Comparison of ENCODE assay signal across 1 cellular context in the genomic region with DNA sequence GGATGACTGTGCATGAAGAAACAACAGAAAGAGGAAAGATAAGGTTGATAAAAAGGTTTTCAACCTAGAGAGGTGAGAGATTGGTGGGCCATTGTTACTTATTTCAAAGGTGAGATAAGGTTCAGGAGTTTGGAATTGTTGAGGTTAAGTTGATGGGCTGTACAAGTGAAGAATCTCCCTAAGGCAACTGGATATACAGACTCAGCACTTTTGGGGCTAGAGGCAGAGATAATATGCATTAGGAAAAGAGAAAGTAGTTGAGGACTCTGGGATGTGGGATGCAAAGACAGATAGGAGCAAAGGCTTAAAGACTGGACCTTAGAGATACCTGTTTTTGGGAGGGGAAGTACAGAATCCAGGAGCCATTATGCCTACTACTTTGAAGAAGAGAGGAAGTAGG.
A peak's percentile ranks its signal among the peaks of the same experiment; 100 is the strongest.
TF ChIP-seq lines count a peak whose summit lies in the region.

No MANE protein-coding gene starts in this region.

TF ChIP-seq in K562, 482 proteins besides CTCF, POLR2A, EP300 and RAD21:
- TF ChIP-seq RFX7 (CRISPR knock-in tag; IDR thresholded peaks at IDR 0.05) (no peak), C11orf30 (IDR thresholded peaks at IDR 0.05; ENCODE audit: low read depth) (peak; percentile 86), TAL1 (IDR thresholded peaks at IDR 0.05) (0 out of 2 replicates have a peak, but pooled peaks have one; percentile 4), ARID1B (IDR thresholded peaks at IDR 0.05) (peak; percentile 41), CBFA2T3 (IDR thresholded peaks at IDR 0.05) (peak; percentile 35; the same call in 1 of the 2 replicates), ZNF316 (IDR thresholded peaks at IDR 0.05) (peak; percentile 94), MAFF (IDR thresholded peaks at IDR 0.05; ENCODE audit: low read length) (peak; percentile 76), SOX6 (IDR thresholded peaks at IDR 0.05) (peak; percentile 38; the same call in 1 of the 2 replicates), ESRRA (IDR thresholded peaks at IDR 0.05; ENCODE audit: borderline replicate concordance, low read depth) (no peak), MAFG (tag; conservative IDR thresholded peaks at IDR 0.05) (peak; percentile 90), MAFK (IDR thresholded peaks at IDR 0.05; ENCODE audit: low read length) (peak; percentile 54; the same call in 1 of the 2 replicates)
